1 cellular context compared by ENCODE assay signal in the genomic region with DNA sequence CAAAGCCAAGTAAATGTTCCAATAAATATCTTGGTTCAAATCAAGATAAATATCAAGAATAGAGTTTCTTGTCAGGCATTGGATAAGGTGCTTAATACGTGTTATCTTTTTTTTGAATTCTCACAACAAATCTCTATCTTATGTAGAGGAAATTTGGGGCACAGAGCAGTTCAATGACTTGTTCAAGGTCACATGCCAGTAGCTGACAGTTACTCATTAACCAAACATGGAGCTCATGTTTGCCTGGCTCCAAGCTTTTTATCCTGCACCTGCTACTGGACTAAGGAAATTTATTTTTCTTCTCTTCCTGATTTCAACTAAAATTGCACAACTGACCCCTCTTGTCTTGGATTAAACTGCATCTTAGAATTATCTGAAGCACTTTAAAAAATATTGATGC.
TF ChIP-seq lines count a peak whose summit lies in the region.

No MANE protein-coding gene starts in this region.

TF ChIP-seq in HepG2, 621 proteins besides CTCF, POLR2A, EP300 and RAD21 (continued from another document):
- TF ChIP-seq, protein P1, sequence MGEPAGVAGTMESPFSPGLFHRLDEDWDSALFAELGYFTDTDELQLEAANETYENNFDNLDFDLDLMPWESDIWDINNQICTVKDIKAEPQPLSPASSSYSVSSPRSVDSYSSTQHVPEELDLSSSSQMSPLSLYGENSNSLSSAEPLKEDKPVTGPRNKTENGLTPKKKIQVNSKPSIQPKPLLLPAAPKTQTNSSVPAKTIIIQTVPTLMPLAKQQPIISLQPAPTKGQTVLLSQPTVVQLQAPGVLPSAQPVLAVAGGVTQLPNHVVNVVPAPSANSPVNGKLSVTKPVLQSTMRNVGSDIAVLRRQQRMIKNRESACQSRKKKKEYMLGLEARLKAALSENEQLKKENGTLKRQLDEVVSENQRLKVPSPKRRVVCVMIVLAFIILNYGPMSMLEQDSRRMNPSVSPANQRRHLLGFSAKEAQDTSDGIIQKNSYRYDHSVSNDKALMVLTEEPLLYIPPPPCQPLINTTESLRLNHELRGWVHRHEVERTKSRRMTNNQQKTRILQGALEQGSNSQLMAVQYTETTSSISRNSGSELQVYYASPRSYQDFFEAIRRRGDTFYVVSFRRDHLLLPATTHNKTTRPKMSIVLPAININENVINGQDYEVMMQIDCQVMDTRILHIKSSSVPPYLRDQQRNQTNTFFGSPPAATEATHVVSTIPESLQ (CRISPR knock-in tag; conservative IDR thresholded peaks at IDR 0.05) = no peak
- TF ChIP-seq HMG20B (CRISPR knock-in tag; conservative IDR thresholded peaks at IDR 0.05) (no peak), PPARG (CRISPR knock-in tag; conservative IDR thresholded peaks at IDR 0.05) (no peak), ZNF232 (CRISPR knock-in tag; IDR thresholded peaks at IDR 0.05; ENCODE audit: borderline replicate concordance) (no peak), BHLHE40 (IDR thresholded peaks at IDR 0.05; ENCODE audit: low read length) (no peak), MBNL3 (CRISPR knock-in tag; conservative IDR thresholded peaks at IDR 0.05) (no peak), ZNF225 (CRISPR knock-in tag; IDR thresholded peaks at IDR 0.05) (no peak), GFI1 (CRISPR knock-in tag; IDR thresholded peaks at IDR 0.05; ENCODE audit: borderline replicate concordance) (0 out of 2 replicates have a peak, but pooled peaks have one; percentile 20), SOX5 (CRISPR knock-in tag; IDR thresholded peaks at IDR 0.05; ENCODE audit: borderline replicate concordance) (no peak), PHF20 (CRISPR knock-in tag; IDR thresholded peaks at IDR 0.05) (no peak), ZNF274 (CRISPR knock-in tag; IDR thresholded peaks at IDR 0.05) (no peak), CENPX (CRISPR knock-in tag; IDR thresholded peaks at IDR 0.05) (no peak), MTF1 (CRISPR knock-in tag; IDR thresholded peaks at IDR 0.05) (no peak), ZNF333 (CRISPR knock-in tag; IDR thresholded peaks at IDR 0.05; ENCODE audit: borderline replicate concordance) (no peak), ZNF564 (CRISPR knock-in tag; IDR thresholded peaks at IDR 0.05) (no peak), REL (CRISPR knock-in tag; conservative IDR thresholded peaks at IDR 0.05) (no peak), RBM22 (optimal IDR thresholded peaks at IDR 0.05; ENCODE audit: low read length) (no peak), PAX8 (CRISPR knock-in tag; IDR thresholded peaks at IDR 0.05; ENCODE audit: borderline replicate concordance) (no peak), MIER3 (CRISPR knock-in tag; IDR thresholded peaks at IDR 0.05; ENCODE audit: borderline replicate concordance) (no peak)
- TF ChIP-seq, protein P2, sequence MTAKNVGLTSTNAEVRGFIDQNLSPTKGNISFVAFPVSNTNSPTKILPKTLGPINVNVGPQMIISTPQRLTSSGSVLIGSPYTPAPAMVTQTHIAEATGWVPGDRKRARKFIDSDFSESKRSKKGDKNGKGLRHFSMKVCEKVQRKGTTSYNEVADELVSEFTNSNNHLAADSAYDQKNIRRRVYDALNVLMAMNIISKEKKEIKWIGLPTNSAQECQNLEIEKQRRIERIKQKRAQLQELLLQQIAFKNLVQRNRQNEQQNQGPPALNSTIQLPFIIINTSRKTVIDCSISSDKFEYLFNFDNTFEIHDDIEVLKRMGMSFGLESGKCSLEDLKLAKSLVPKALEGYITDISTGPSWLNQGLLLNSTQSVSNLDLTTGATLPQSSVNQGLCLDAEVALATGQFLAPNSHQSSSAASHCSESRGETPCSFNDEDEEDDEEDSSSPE (CRISPR knock-in tag; IDR thresholded peaks at IDR 0.05) = no peak
- TF ChIP-seq, protein P3, sequence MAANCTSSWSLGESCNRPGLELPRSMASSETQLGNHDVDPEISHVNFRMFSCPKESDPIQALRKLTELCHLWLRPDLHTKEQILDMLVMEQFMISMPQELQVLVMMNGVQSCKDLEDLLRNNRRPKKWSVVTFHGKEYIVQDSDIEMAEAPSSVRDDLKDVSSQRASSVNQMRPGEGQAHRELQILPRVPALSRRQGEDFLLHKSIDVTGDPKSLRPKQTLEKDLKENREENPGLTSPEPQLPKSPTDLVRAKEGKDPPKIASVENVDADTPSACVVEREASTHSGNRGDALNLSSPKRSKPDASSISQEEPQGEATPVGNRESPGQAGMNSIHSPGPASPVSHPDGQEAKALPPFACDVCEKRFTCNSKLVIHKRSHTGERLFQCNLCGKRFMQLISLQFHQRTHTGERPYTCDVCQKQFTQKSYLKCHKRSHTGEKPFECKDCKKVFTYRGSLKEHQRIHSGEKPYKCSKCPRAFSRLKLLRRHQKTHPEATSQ (CRISPR knock-in tag; IDR thresholded peaks at IDR 0.05; ENCODE audit: borderline replicate concordance) = no peak
- TF ChIP-seq, protein P4, sequence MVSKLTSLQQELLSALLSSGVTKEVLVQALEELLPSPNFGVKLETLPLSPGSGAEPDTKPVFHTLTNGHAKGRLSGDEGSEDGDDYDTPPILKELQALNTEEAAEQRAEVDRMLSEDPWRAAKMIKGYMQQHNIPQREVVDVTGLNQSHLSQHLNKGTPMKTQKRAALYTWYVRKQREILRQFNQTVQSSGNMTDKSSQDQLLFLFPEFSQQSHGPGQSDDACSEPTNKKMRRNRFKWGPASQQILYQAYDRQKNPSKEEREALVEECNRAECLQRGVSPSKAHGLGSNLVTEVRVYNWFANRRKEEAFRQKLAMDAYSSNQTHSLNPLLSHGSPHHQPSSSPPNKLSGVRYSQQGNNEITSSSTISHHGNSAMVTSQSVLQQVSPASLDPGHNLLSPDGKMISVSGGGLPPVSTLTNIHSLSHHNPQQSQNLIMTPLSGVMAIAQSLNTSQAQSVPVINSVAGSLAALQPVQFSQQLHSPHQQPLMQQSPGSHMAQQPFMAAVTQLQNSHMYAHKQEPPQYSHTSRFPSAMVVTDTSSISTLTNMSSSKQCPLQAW (CRISPR knock-in tag; IDR thresholded peaks at IDR 0.05) = peak; percentile 36; the same call in 1 of the 2 replicates
- TF ChIP-seq, protein P5, sequence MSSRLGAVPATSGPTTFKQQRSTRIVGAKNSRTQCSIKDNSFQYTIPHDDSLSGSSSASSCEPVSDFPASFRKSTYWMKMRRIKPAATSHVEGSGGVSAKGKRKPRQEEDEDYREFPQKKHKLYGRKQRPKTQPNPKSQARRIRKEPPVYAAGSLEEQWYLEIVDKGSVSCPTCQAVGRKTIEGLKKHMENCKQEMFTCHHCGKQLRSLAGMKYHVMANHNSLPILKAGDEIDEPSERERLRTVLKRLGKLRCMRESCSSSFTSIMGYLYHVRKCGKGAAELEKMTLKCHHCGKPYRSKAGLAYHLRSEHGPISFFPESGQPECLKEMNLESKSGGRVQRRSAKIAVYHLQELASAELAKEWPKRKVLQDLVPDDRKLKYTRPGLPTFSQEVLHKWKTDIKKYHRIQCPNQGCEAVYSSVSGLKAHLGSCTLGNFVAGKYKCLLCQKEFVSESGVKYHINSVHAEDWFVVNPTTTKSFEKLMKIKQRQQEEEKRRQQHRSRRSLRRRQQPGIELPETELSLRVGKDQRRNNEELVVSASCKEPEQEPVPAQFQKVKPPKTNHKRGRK (CRISPR knock-in tag; IDR thresholded peaks at IDR 0.05) = no peak
